Comparison of ENCODE assay signal across 14 cellular contexts in genomic region chr3:101926594-101927105, GRCh38.
DNase-seq lines count a peak whose midpoint lies in the region; ATAC-seq and TF ChIP-seq lines count a peak whose summit lies in the region.
"Had no signal": no experiment of that assay in that cellular context is flagged by ENCODE, and none has a peak within 500 bp of the region (broad histone marks: within the 10 kb centered on the region; RNA-seq: fewer than 3 reads in every experiment).

No MANE protein-coding gene starts in this region.

- DNase-seq in AG10803 (ENCODE audit: low read depth) (peak; percentile 51), ELR (ENCODE audit: low read depth) (peak; percentile 65), RPMI7951 (ENCODE audit: low read depth) (peak; percentile 66), fibroblast of pulmonary artery (ENCODE audit: low read depth) (peak; percentile 57), NCI-H510A treated with DMSO at 0.1 percent for 48 hours (lab: John Stamatoyannopoulos, UW) (no peak)
- DNase-seq: activated CD4-positive, alpha-beta T cell treated with anti-CD3 and anti-CD28 coated beads for 48 hours; activated T-cell treated with anti-CD3 and anti-CD28 coated beads, Interleukin-2, amount 50 U/mL, for 72 hours; aorta; GF-D8; small intestine; substantia nigra had no signal

- no peak for ATAC-seq in GM21423 (IDR thresholded peaks at IDR 0.05; ENCODE audit: unreplicated experiment)
- no peak for ATAC-seq in GM18867 (IDR thresholded peaks at IDR 0.05; ENCODE audit: unreplicated experiment)
- no peak for ATAC-seq in HG02588 (IDR thresholded peaks at IDR 0.05; ENCODE audit: unreplicated experiment)
- ATAC-seq: activated T-cell treated with anti-CD3 and anti-CD28 coated beads, Interleukin-2, amount 50 U/mL, for 72 hours had no signal

- TF ChIP-seq CTCF in AG10803 (conservative IDR thresholded peaks at IDR 0.05; ENCODE audit: low read length) (no peak), fibroblast of pulmonary artery (IDR thresholded peaks at IDR 0.05; ENCODE audit: low read length, missing control alignments) (no peak)

- H3K4me3 ChIP-seq in AG10803 (ENCODE audit: low read length) (no peak overlapping the region), fibroblast of pulmonary artery (replicated peaks; ENCODE audit: low read depth, low read length) (no peak overlapping the region)
